Comparison of ENCODE assay signal across 20 cellular contexts in genomic region chr2:52931660-52932059, GRCh38.
DNase-seq lines count a peak whose midpoint lies in the region; ATAC-seq and TF ChIP-seq lines count a peak whose summit lies in the region.
"Had no signal": no experiment of that assay in that cellular context is flagged by ENCODE, and none has a peak within 500 bp of the region (broad histone marks: within the 10 kb centered on the region; RNA-seq: fewer than 3 reads in every experiment).

No MANE protein-coding gene starts in this region.

- no peaks in the 10 kb centered on the region for H3K36me3 ChIP-seq in psoas muscle (ENCODE audit: insufficient read depth in 1 of 2, low read depth in 1 of 2)
- H3K36me3 ChIP-seq: adrenal gland, sigmoid colon, thoracic aorta had no signal

- H3K27ac ChIP-seq in psoas muscle, result no peak overlapping the region
- H3K27ac ChIP-seq: adrenal gland, sigmoid colon, thoracic aorta had no signal

- no peaks in the 10 kb centered on the region for H3K4me1 ChIP-seq in psoas muscle
- H3K4me1 ChIP-seq: sigmoid colon had no signal

- no peak for TF ChIP-seq CTCF in psoas muscle (IDR thresholded peaks at IDR 0.05)

- ATAC-seq in GM18873 (IDR thresholded peaks at IDR 0.05; ENCODE audit: low FRiP score, unreplicated experiment) (peak; percentile 58), GM21526 (IDR thresholded peaks at IDR 0.05; ENCODE audit: low FRiP score, unreplicated experiment) (peak; percentile 52), HG03066 (IDR thresholded peaks at IDR 0.05; ENCODE audit: low read depth, unreplicated experiment) (peak; percentile 51), psoas muscle (no peak)
- ATAC-seq: activated T-helper 17 cell treated with anti-CD3 and anti-CD28 coated beads, Interleukin-2, amount 50 U/mL, for 72 hours; effector memory CD8-positive, alpha-beta T cell had no signal

- DNase-seq in OCI-M1 (lab: John Stamatoyannopoulos, UW) (peak; percentile 73), psoas muscle (no peak), NCI-H2196 (lab: John Stamatoyannopoulos, UW; ENCODE audit: unreplicated experiment) (no peak), cardiac septum (ENCODE audit: low spot score) (no peak), NCI-H2029 treated with DMSO at 0.1 percent for 48 hours (lab: John Stamatoyannopoulos, UW) (no peak)
- DNase-seq: adrenal gland; central memory CD4-positive, alpha-beta T cell; effector memory CD8-positive, alpha-beta T cell; H9; hippocampal formation; NCI-H82; nucleus accumbens; sigmoid colon; stimulated activated CD4-positive, alpha-beta T cell treated with anti-CD3 and anti-CD28 coated beads, Interleukin-2, amount 100 ng/mL, for 48 hours; stimulated activated CD8-positive, alpha-beta memory T cell treated with anti-CD3 and anti-CD28 coated beads, Interleukin-4, amount 100 ng/mL, for 48 hours had no signal

- H3K27me3 ChIP-seq in psoas muscle (ENCODE audit: insufficient read depth in 3 of 3, low read length in 2 of 3), result no peaks in the 10 kb centered on the region
- H3K27me3 ChIP-seq: adrenal gland, sigmoid colon had no signal

- intact Hi-C loops in psoas muscle (cut with DNase I), result no loop called here
- intact Hi-C loops in cardiac septum (cut with DNase I), result no loop called here

- WGBS in psoas muscle, 3 donors, result 57 to 75% (median 68%) methylated on average over 1 of the region's 1 CpG

- H3K9me3 ChIP-seq in psoas muscle, result no peaks in the 10 kb centered on the region
- H3K9me3 ChIP-seq: adrenal gland, sigmoid colon had no signal

- no peak overlapping the region for H3K4me3 ChIP-seq in psoas muscle
- H3K4me3 ChIP-seq: adrenal gland, sigmoid colon, thoracic aorta had no signal

Comparison
In these comparisons a context has a peak if more than half of its experiments do, and no peak if none do; other contexts are left out.
1. ATAC-seq: peak in GM18873 (single experiment), GM21526 (single experiment) and HG03066 (single experiment); none in psoas muscle (0 of 4).